In the genomic region with DNA sequence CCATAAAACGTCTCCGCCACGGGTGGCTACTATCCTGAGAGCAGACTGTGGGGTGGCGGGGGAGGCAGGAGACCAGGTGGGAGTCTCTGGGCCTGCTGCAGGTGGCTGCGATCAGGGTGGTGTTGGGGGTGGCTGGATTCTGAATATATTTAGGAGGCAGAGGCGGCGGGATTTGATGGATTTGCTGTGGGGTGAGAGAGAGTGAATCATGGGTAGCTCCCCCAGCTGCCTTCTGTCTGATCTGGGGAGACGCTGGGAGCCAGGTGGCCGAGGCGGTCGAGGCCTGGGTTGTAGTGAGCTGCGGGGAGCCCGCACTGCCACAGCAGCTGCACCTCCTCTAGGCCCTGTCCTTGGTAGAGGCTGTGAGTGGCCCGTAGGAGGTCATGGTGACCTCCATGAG, we compare ENCODE assay signal across 22 cellular contexts. TPM values are rescaled to one million over a fixed set of nuclear protein-coding genes. Genes with fewer than 3 reads are reported as not detected.
DNase-seq lines count a peak whose midpoint lies in the region; ATAC-seq and TF ChIP-seq lines count a peak whose summit lies in the region.
"Had no signal": no experiment of that assay in that cellular context is flagged by ENCODE, and none has a peak within 500 bp of the region (broad histone marks: within the 10 kb centered on the region; RNA-seq: fewer than 3 reads in every experiment).

No MANE protein-coding gene starts in this region.

- H3K9ac ChIP-seq in H9 (ENCODE audit: extremely low read depth, insufficient read length, low read length): no peak overlapping the region

- H2BK12ac ChIP-seq in H9 (ENCODE audit: insufficient read length, low read depth, low read length): no peak overlapping the region

- H3K36me3 Mint-ChIP-seq in H9 (ENCODE audit: insufficient read depth in 1 of 3, low read depth in 3 of 3): peaks cover 0 to 3% (median 0%) of the 10 kb centered on the region in 3 experiments; a peak in 2 of 7 replicates
- peaks cover 8% of the 10 kb centered on the region for H3K36me3 Mint-ChIP-seq in activated naive CD8-positive, alpha-beta T cell treated with anti-CD3 and anti-CD28 coated beads, Interleukin-2, amount 50 U/mL, for 24 hours (ENCODE audit: low read depth)

- intact Hi-C loops in dorsolateral prefrontal cortex (cut with DNase I): loop anchor here in 1 of 2 donors (5.0 kb wide), 1 partner anchor 248 kb away; no protein-coding TSS in a partner anchor
- intact Hi-C loops in psoas muscle (cut with DNase I): no loop called here
- intact Hi-C loops in left ventricle myocardium inferior (cut with micrococcal nuclease): no loop called here

- H2BK120ac ChIP-seq in H9 (ENCODE audit: low read depth, low read length, poor library complexity, severe bottlenecking): no peak overlapping the region

- no CpG with 5 or more reads among the region's 14 CpGs for WGBS in H9 (ENCODE audit: extremely low coverage, insufficient read length, low lambda C conversion rate)
- 78 to 93% (median 84%) methylated on average over 13 to 14 of the region's 14 CpGs for WGBS in psoas muscle, 3 donors

- no peak overlapping the region for H2BK5ac ChIP-seq in H9 (ENCODE audit: insufficient read length, low read length)

- H3K27me3 ChIP-seq in H9 (ENCODE audit: insufficient read depth, low read length) (no peaks in the 10 kb centered on the region), SJCRH30 (no peaks in the 10 kb centered on the region), dorsolateral prefrontal cortex (no peaks in the 10 kb centered on the region), psoas muscle (ENCODE audit: insufficient read depth in 3 of 3, low read length in 2 of 3) (no peaks in the 10 kb centered on the region), left ventricle myocardium inferior (ENCODE audit: low read depth) (no peaks in the 10 kb centered on the region)

- H4K91ac ChIP-seq in H9 (ENCODE audit: insufficient read length, low read depth, low read length): no peak overlapping the region

- H3K27ac ChIP-seq in H9 (ENCODE audit: insufficient read length, low read depth, low read length) (no peak overlapping the region), SJCRH30 (peak overlapping the region; percentile 48), dorsolateral prefrontal cortex (peak overlapping the region in 30 of 59 donors; percentile 1 to 82 (median 28)), psoas muscle (peak overlapping the region; percentile 36), left ventricle myocardium inferior (replicated peaks) (no peak overlapping the region)
- H3K27ac ChIP-seq: C4-2B had no signal

- peaks cover 16 to 27% of the 10 kb centered on the region in 2 experiments for H3K4me1 Mint-ChIP-seq in H9
- peaks cover 26% of the 10 kb centered on the region for H3K4me1 Mint-ChIP-seq in activated naive CD8-positive, alpha-beta T cell treated with anti-CD3 and anti-CD28 coated beads, Interleukin-2, amount 50 U/mL, for 24 hours

- peaks cover 3% of the 10 kb centered on the region for H3K23me2 ChIP-seq in H9 (ENCODE audit: insufficient read length, low read depth, low read length, poor library complexity, severe bottlenecking)

- no peak overlapping the region for H2BK15ac ChIP-seq in H9 (ENCODE audit: low read depth, low read length)

- TF ChIP-seq CTCF in H9 (conservative IDR thresholded peaks at IDR 0.05) (no peak), dorsolateral prefrontal cortex (IDR thresholded peaks at IDR 0.05 in 54 of 56, conservative IDR thresholded peaks at IDR 0.05 in 2 of 56; ENCODE audit: low read depth in 1 of 56, partially characterized antibody in 56 of 56) (no peak), psoas muscle (IDR thresholded peaks at IDR 0.05) (no peak), left ventricle myocardium inferior (IDR thresholded peaks at IDR 0.05; ENCODE audit: borderline replicate concordance) (no peak)

- H3K23ac ChIP-seq in H9 (ENCODE audit: insufficient read length, low read depth, low read length): no peak overlapping the region

- no peak overlapping the region for H3K4me2 ChIP-seq in H9 (ENCODE audit: insufficient read depth, insufficient read length, low read length)

- H3K79me1 ChIP-seq in H9 (ENCODE audit: insufficient read depth, low read depth, low read length, poor library complexity, severe bottlenecking): no peaks in the 10 kb centered on the region

- no peak overlapping the region for H4K8ac ChIP-seq in H9 (replicated peaks; ENCODE audit: insufficient read length, low read depth, low read length)

- H3K9me3 ChIP-seq in H9 (ENCODE audit: control insufficient read depth, low read depth, low read length) (no peaks in the 10 kb centered on the region), SJCRH30 (replicated peaks) (no peaks in the 10 kb centered on the region), psoas muscle (no peaks in the 10 kb centered on the region), left ventricle myocardium inferior (replicated peaks) (no peaks in the 10 kb centered on the region)
- H3K9me3 ChIP-seq: Caco-2 had no signal

- no peak overlapping the region for H3K4me3 Mint-ChIP-seq in H9
- no peak overlapping the region for H3K4me3 Mint-ChIP-seq in activated naive CD8-positive, alpha-beta T cell treated with anti-CD3 and anti-CD28 coated beads, Interleukin-2, amount 50 U/mL, for 24 hours
- H3K4me3 Mint-ChIP-seq: B cell; CD8-positive, alpha-beta T cell had no signal

- ATAC-seq in psoas muscle (no peak), GM18873 (IDR thresholded peaks at IDR 0.05; ENCODE audit: low FRiP score, unreplicated experiment) (no peak), HG03378 (IDR thresholded peaks at IDR 0.05; ENCODE audit: unreplicated experiment) (no peak)
- no peak for ATAC-seq in activated naive CD8-positive, alpha-beta T cell treated with anti-CD3 and anti-CD28 coated beads, Interleukin-2, amount 50 U/mL, for 24 hours
- ATAC-seq: CD8-positive, alpha-beta T cell; HCT116 had no signal

- no peak overlapping the region for H2AFZ ChIP-seq in H9 (ENCODE audit: low read length)

- H3K18ac ChIP-seq in H9 (ENCODE audit: insufficient read length, low read depth, low read length): no peak overlapping the region

- H3T11ph ChIP-seq in H9 (ENCODE audit: low read length): no peak overlapping the region

- peaks cover 3% of the 10 kb centered on the region; the same call in 1 of the 2 replicates for H3K79me2 ChIP-seq in H9 (ENCODE audit: insufficient read depth, low read length)

- no peaks in the 10 kb centered on the region for H3K9me3 Mint-ChIP-seq in H9
- no peaks in the 10 kb centered on the region for H3K9me3 Mint-ChIP-seq in activated naive CD8-positive, alpha-beta T cell treated with anti-CD3 and anti-CD28 coated beads, Interleukin-2, amount 50 U/mL, for 24 hours
- H3K9me3 Mint-ChIP-seq: CD8-positive, alpha-beta T cell had no signal

- no peak overlapping the region for H3K56ac ChIP-seq in H9 (ENCODE audit: insufficient read length, low read depth, low read length)

- H3K27me3 Mint-ChIP-seq in H9 (ENCODE audit: low read depth): peaks cover 2% of the 10 kb centered on the region; the same call in 1 of the 2 replicates
- no peaks in the 10 kb centered on the region for H3K27me3 Mint-ChIP-seq in activated naive CD8-positive, alpha-beta T cell treated with anti-CD3 and anti-CD28 coated beads, Interleukin-2, amount 50 U/mL, for 24 hours
- H3K27me3 Mint-ChIP-seq: B cell had no signal

- H3K27ac Mint-ChIP-seq in H9: no peak overlapping the region; a peak in 1 of 7 replicates
- no peak overlapping the region for H3K27ac Mint-ChIP-seq in activated naive CD8-positive, alpha-beta T cell treated with anti-CD3 and anti-CD28 coated beads, Interleukin-2, amount 50 U/mL, for 24 hours
- H3K27ac Mint-ChIP-seq: B cell; CD8-positive, alpha-beta T cell had no signal

- H3K36me3 ChIP-seq in SJCRH30: no peaks in the 10 kb centered on the region
- H3K36me3 ChIP-seq in psoas muscle (ENCODE audit: insufficient read depth in 1 of 2, low read depth in 1 of 2): peaks cover 0 to 5% of the 10 kb centered on the region in 2 donors
- no peaks in the 10 kb centered on the region for H3K36me3 ChIP-seq in left ventricle myocardium inferior

- H3K14ac ChIP-seq in H9 (ENCODE audit: insufficient read depth, low read length): peak overlapping the region; percentile 71; the same call in 1 of the 2 replicates

- no peak overlapping the region for H3K4ac ChIP-seq in H9 (ENCODE audit: low read depth, low read length)

- H4K20me1 ChIP-seq in H9 (ENCODE audit: control insufficient read depth, insufficient read depth, insufficient read length): no peaks in the 10 kb centered on the region

- no peak overlapping the region for H2BK20ac ChIP-seq in H9 (ENCODE audit: low read depth, low read length, poor library complexity, severe bottlenecking)

- H3K4me1 ChIP-seq in H9 (ENCODE audit: insufficient read depth, low read length): no peaks in the 10 kb centered on the region; the same call in 1 of the 2 replicates
- peaks cover 3% of the 10 kb centered on the region; the same call in 1 of the 2 replicates for H3K4me1 ChIP-seq in SJCRH30
- H3K4me1 ChIP-seq in psoas muscle: peaks cover 14% of the 10 kb centered on the region
- peaks cover 12% of the 10 kb centered on the region for H3K4me1 ChIP-seq in left ventricle myocardium inferior
- H3K4me1 ChIP-seq: Caco-2 had no signal

- no peak overlapping the region for H2AK5ac ChIP-seq in H9 (ENCODE audit: insufficient read length, low read length)

- DNase-seq in H9 (no peak), SJCRH30 (peak; percentile 70 to 76), dorsolateral prefrontal cortex (peak in 1 of 10 donors; percentile 53), psoas muscle (no peak), left ventricle myocardium inferior (no peak)
- no peak for DNase-seq in activated naive CD8-positive, alpha-beta T cell treated with anti-CD3 and anti-CD28 coated beads, Interleukin-2, amount 50 U/mL, for 24 hours
- DNase-seq: Caco-2; CD8-positive, alpha-beta T cell; GOT3; NCI-H1092; NCI-H1417 treated with DMSO at 0.1 percent for 48 hours; NCI-H1694 treated with DMSO at 0.1 percent for 48 hours; NCI-H2081; NCI-H2227 treated with DMSO at 0.1 percent for 48 hours; NCI-H526 treated with DMSO at 0.1 percent for 48 hours; Right ventricle myocardium superior; RPMI8226 had no signal

- H3K4me3 ChIP-seq in SJCRH30: no peak overlapping the region
- no peak overlapping the region for H3K4me3 ChIP-seq in dorsolateral prefrontal cortex
- no peak overlapping the region for H3K4me3 ChIP-seq in psoas muscle
- no peak overlapping the region for H3K4me3 ChIP-seq in left ventricle myocardium inferior

- no peak overlapping the region for H4K5ac ChIP-seq in H9 (ENCODE audit: insufficient read length, low read depth, low read length)

RNA-seq across cellular contexts. Expression of a gene that starts 48.2 kb away (rescaled TPM):
- total RNA-seq in H9 (2021) (33.9 and 36.8 TPM in 2 replicates), dorsolateral prefrontal cortex (100 to 1,000 TPM in 97 of 120 experiments, 10 to 100 TPM in 23; 82.4 to 323 (median 122) TPM), psoas muscle (100 to 1,000 TPM in 3 of 4 donors, 10 to 100 TPM in 1; 25.4 to 225 (median 148) TPM), left ventricle myocardium inferior (14.1 TPM)
- total RNA-seq in SJCRH30 (2014; rRNA removed; shearing (Covaris generic)): 11.0 and 11.2 TPM in 2 replicates
- 100 to 1,000 TPM in 2 of 3 donors, 10 to 100 TPM in 1; 26.7 to 704 (median 448) TPM for polyA plus RNA-seq in psoas muscle

Comparison
In these comparisons a context has a peak if more than half of its experiments do, and no peak if none do; other contexts are left out.
1. DNase-seq: peak in SJCRH30 (2 of 2); none in H9 (single experiment), psoas muscle (0 of 2), left ventricle myocardium inferior (single experiment) and activated naive CD8-positive, alpha-beta T cell treated with anti-CD3 and anti-CD28 coated beads, Interleukin-2, amount 50 U/mL, for 24 hours (single experiment).
2. H3K27ac ChIP-seq: peak in SJCRH30 (single experiment), dorsolateral prefrontal cortex (30 of 59) and psoas muscle (single experiment); none in H9 (single experiment) and left ventricle myocardium inferior (single experiment).